In the genomic region with DNA sequence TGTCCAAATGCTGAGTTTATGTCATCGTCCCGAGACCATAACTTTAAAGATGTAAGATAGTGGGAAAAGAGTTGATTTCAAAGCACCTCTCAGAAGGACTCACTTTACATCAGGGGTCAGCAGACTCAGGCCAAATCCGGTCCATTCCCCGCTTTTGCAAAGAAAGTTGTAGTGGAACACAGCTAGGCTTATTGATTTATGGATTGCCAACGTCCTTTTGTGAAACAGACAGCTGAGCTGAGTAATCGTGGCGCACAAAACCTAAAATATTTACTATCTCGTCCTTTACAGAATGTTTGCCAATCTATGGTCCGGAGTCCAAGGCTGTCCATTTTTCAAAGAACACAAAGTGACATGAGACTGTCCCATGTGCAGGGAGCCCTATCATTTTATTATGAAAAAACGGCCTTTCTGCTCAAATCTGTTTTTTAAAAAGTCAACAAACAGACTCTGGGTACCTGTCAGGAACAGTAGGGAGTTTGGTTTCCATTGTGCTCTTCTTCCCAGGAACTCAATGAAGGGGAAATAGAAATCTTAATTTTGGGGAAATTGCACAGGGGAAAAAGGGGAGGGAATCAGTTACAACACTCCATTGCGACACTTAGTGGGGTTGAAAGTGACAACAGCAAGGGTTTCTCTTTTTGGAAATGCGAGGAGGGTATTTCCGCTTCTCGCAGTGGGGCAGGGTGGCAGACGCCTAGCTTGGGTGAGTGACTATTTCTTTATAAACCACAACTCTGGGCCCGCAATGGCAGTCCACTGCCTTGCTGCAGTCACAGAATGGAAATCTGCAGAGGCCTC, we compare ENCODE assay signal across 15 cellular contexts. TPM values are rescaled to one million over a fixed set of nuclear protein-coding genes. Genes with fewer than 3 reads are reported as not detected.
DNase-seq lines count a peak whose midpoint lies in the region; ATAC-seq and TF ChIP-seq lines count a peak whose summit lies in the region.
"Had no signal": no experiment of that assay in that cellular context is flagged by ENCODE, and none has a peak within 500 bp of the region (broad histone marks: within the 10 kb centered on the region; RNA-seq: fewer than 3 reads in every experiment).

A gene with protein sequence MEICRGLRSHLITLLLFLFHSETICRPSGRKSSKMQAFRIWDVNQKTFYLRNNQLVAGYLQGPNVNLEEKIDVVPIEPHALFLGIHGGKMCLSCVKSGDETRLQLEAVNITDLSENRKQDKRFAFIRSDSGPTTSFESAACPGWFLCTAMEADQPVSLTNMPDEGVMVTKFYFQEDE (plus strand): TSS at position 754 of the 801 bp plus-strand sequence. CDS start 27 bp downstream, at position 781.

- H3K4me3 ChIP-seq in OCI-LY3 (ENCODE audit: low read length) (no peak within 1 kb of the TSS), smooth muscle cell (no peak within 1 kb of the TSS)
- H3K4me3 ChIP-seq in naive thymus-derived CD4-positive, alpha-beta T cell (ENCODE audit: low read length) = no peak within 1 kb of the TSS
- H3K4me3 ChIP-seq: ovary, tibial nerve had no signal

- H3K79me2 ChIP-seq in OCI-LY3 (ENCODE audit: low read length) (no peaks in the 10 kb centered on the region), smooth muscle cell (ENCODE audit: low read depth) (no peaks in the 10 kb centered on the region)

- H4K20me1 ChIP-seq in OCI-LY3 (ENCODE audit: insufficient read depth, low read length) = no peaks in the 10 kb centered on the region
- no peaks in the 10 kb centered on the region for H4K20me1 ChIP-seq in smooth muscle cell (ENCODE audit: low read depth)

- H3K36me3 ChIP-seq in OCI-LY3 (replicated peaks; ENCODE audit: low read depth, low read length) = no peaks in the 10 kb centered on the region
- H3K36me3 ChIP-seq in naive thymus-derived CD4-positive, alpha-beta T cell (ENCODE audit: control insufficient read depth in 2 of 3, insufficient read depth in 3 of 3, low read length in 3 of 3) = no peaks in the 10 kb centered on the region
- no peaks in the 10 kb centered on the region for H3K36me3 ChIP-seq in smooth muscle cell (ENCODE audit: low read depth)
- H3K36me3 ChIP-seq: ovary, tibial nerve had no signal

- peaks cover 0 to 4% (median 0%) of the 10 kb centered on the region in 7 donors for H3K9me3 Mint-ChIP-seq in CD14-positive monocyte
- peaks cover 0 to 3% (median 0%) of the 10 kb centered on the region in 11 donors for H3K9me3 Mint-ChIP-seq in naive thymus-derived CD4-positive, alpha-beta T cell
- no peaks in the 10 kb centered on the region for H3K9me3 Mint-ChIP-seq in mesothelial cell of epicardium
- H3K9me3 Mint-ChIP-seq: activated T-cell treated with anti-CD3 and anti-CD28 coated beads, Interleukin-2, amount 50 U/mL, for 4 hours had no signal

- H3K4me1 ChIP-seq in OCI-LY3 (ENCODE audit: low read length) (peaks cover 20% of the 10 kb centered on the region), smooth muscle cell (ENCODE audit: low read depth) (no peaks in the 10 kb centered on the region)
- no peaks in the 10 kb centered on the region for H3K4me1 ChIP-seq in naive thymus-derived CD4-positive, alpha-beta T cell (ENCODE audit: control insufficient read depth in 2 of 2, insufficient read depth in 2 of 2, low read length in 2 of 2)
- H3K4me1 ChIP-seq: tibial nerve had no signal

- H3K27me3 ChIP-seq in OCI-LY3 (ENCODE audit: low read depth, low read length) = peaks cover 10% of the 10 kb centered on the region; the same call in 1 of the 2 replicates
- H3K27me3 ChIP-seq in naive thymus-derived CD4-positive, alpha-beta T cell (ENCODE audit: control insufficient read depth in 2 of 2, insufficient read depth in 2 of 2, low read length in 2 of 2) = no peaks in the 10 kb centered on the region
- H3K27me3 ChIP-seq in smooth muscle cell (ENCODE audit: low read depth) = no peaks in the 10 kb centered on the region
- H3K27me3 ChIP-seq: ovary, tibial nerve had no signal

- H3K9ac ChIP-seq in OCI-LY3 (ENCODE audit: low read length) (no peak within 1 kb of the TSS), smooth muscle cell (ENCODE audit: low read depth) (no peak within 1 kb of the TSS)

- 90% methylated on average over 16 of the region's 16 CpGs for WGBS in smooth muscle cell (ENCODE audit: low lambda C conversion rate)

- H3K27ac Mint-ChIP-seq in CD14-positive monocyte = peak within 1 kb of the TSS; percentile 97 to 99 (median 99)
- no peak within 1 kb of the TSS for H3K27ac Mint-ChIP-seq in naive thymus-derived CD4-positive, alpha-beta T cell
- H3K27ac Mint-ChIP-seq in mesothelial cell of epicardium = no peak within 1 kb of the TSS

- no peaks in the 10 kb centered on the region for H3F3A ChIP-seq in smooth muscle cell (ENCODE audit: low read depth)

- CTCF ChIA-PET in naive thymus-derived CD4-positive, alpha-beta T cell (lab: Charles Lee) = no interaction called here

- DNase-seq in CD14-positive monocyte (ENCODE audit: low spot score) (peak; percentile 87), globus pallidus (ENCODE audit: low spot score) (peak; percentile 40), smooth muscle cell (lab: John Stamatoyannopoulos, UW; ENCODE audit: unreplicated experiment) (no peak), mesothelial cell of epicardium (ENCODE audit: low spot score in 2 of 2, unreplicated experiment in 2 of 2) (no peak), T-helper 9 cell (no peak)
- DNase-seq in naive thymus-derived CD4-positive, alpha-beta T cell = no peak
- DNase-seq in activated CD4-positive, CD25-positive, alpha-beta regulatory T cell (lab: John Stamatoyannopoulos, UW) = no peak
- DNase-seq: activated T-cell treated with anti-CD3 and anti-CD28 coated beads, Interleukin-2, amount 50 U/mL, for 4 hours; DMS79 treated with DMSO at 0.1 percent for 48 hours; IMR-90; ovary; PC-3 had no signal

- peak within 1 kb of the TSS; percentile 97 to 98 for H3K4me3 Mint-ChIP-seq in CD14-positive monocyte
- peak within 1 kb of the TSS in 1 of 10 donors; percentile 63 for H3K4me3 Mint-ChIP-seq in naive thymus-derived CD4-positive, alpha-beta T cell
- H3K4me3 Mint-ChIP-seq in mesothelial cell of epicardium = no peak within 1 kb of the TSS
- H3K4me3 Mint-ChIP-seq: activated T-cell treated with anti-CD3 and anti-CD28 coated beads, Interleukin-2, amount 50 U/mL, for 4 hours had no signal

- H3K36me3 Mint-ChIP-seq in CD14-positive monocyte = peaks cover 27 to 32% of the 10 kb centered on the region in 2 donors
- no peaks in the 10 kb centered on the region for H3K36me3 Mint-ChIP-seq in naive thymus-derived CD4-positive, alpha-beta T cell
- no peaks in the 10 kb centered on the region for H3K36me3 Mint-ChIP-seq in mesothelial cell of epicardium

- H3K27ac ChIP-seq in OCI-LY3 (ENCODE audit: low read length) (no peak within 1 kb of the TSS), smooth muscle cell (ENCODE audit: low read depth) (no peak within 1 kb of the TSS)
- H3K27ac ChIP-seq in naive thymus-derived CD4-positive, alpha-beta T cell (ENCODE audit: low read depth, low read length) = no peak within 1 kb of the TSS
- H3K27ac ChIP-seq: ovary, tibial nerve had no signal

- intact Hi-C loops in CD14-positive monocyte (cut with micrococcal nuclease) = loop anchor here (2.0 to 5.0 kb wide), 2 partner anchors 44 to 45 kb away; no protein-coding TSS in a partner anchor
- intact Hi-C loops in naive thymus-derived CD4-positive, alpha-beta T cell (cut with micrococcal nuclease) = no loop called here

- peaks cover 82% of the 10 kb centered on the region for H3K4me1 Mint-ChIP-seq in CD14-positive monocyte
- H3K4me1 Mint-ChIP-seq in naive thymus-derived CD4-positive, alpha-beta T cell = peaks cover 0 to 19% (median 5%) of the 10 kb centered on the region in 7 donors
- H3K4me1 Mint-ChIP-seq in mesothelial cell of epicardium = no peaks in the 10 kb centered on the region

- POLR2A ChIA-PET in naive thymus-derived CD4-positive, alpha-beta T cell (lab: Charles Lee) = no interaction called here

- no peak for TF ChIP-seq CTCF in CD14-positive monocyte (IDR thresholded peaks at IDR 0.05)
- TF ChIP-seq CTCF in OCI-LY3 (IDR thresholded peaks at IDR 0.05; ENCODE audit: low read depth, low read length) = no peak
- no peak for TF ChIP-seq CTCF in smooth muscle cell (IDR thresholded peaks at IDR 0.05; ENCODE audit: borderline replicate concordance, insufficient read depth, poor library complexity, severe bottlenecking)
- TF ChIP-seq CTCF in mesothelial cell of epicardium (IDR thresholded peaks at IDR 0.05; ENCODE audit: unreplicated experiment) = no peak

- no peak within 1 kb of the TSS for H2AFZ ChIP-seq in OCI-LY3 (ENCODE audit: low read depth, low read length)
- no peak within 1 kb of the TSS for H2AFZ ChIP-seq in smooth muscle cell (ENCODE audit: low read depth)

- H3K27me3 Mint-ChIP-seq in CD14-positive monocyte (ENCODE audit: low read depth in 3 of 3) (peaks cover 0 to 2% (median 0%) of the 10 kb centered on the region in 3 donors), mesothelial cell of epicardium (ENCODE audit: low read depth) (peaks cover 49% of the 10 kb centered on the region)
- peaks cover 0 to 4% (median 0%) of the 10 kb centered on the region in 5 donors for H3K27me3 Mint-ChIP-seq in naive thymus-derived CD4-positive, alpha-beta T cell

- H3K9me3 ChIP-seq in OCI-LY3 (ENCODE audit: insufficient read depth, low read length) (no peaks in the 10 kb centered on the region), smooth muscle cell (replicated peaks; ENCODE audit: low read depth) (no peaks in the 10 kb centered on the region)
- no peaks in the 10 kb centered on the region for H3K9me3 ChIP-seq in naive thymus-derived CD4-positive, alpha-beta T cell (ENCODE audit: control insufficient read depth in 2 of 3, low read length in 3 of 3)
- H3K9me3 ChIP-seq: ovary, tibial nerve had no signal

- H3K4me2 ChIP-seq in OCI-LY3 (ENCODE audit: low read length) (peak within 1 kb of the TSS; percentile 7; the same call in 1 of the 2 replicates), smooth muscle cell (no peak within 1 kb of the TSS)

- ATAC-seq in naive thymus-derived CD4-positive, alpha-beta T cell = peak; percentile 72
- ATAC-seq: activated T-cell treated with anti-CD3 and anti-CD28 coated beads, Interleukin-2, amount 50 U/mL, for 4 hours; PC-3 had no signal

RNA-seq across cellular contexts. Expression of the gene that starts here (rescaled TPM):
- polyA plus RNA-seq in CD14-positive monocyte = 100 to 1,000 TPM in 1 of 2 donors, 10 to 100 TPM in 1; 92.0 to 109 TPM
- total RNA-seq in naive thymus-derived CD4-positive, alpha-beta T cell = 10 to 100 TPM in 1 of 5 experiments, 1 to 10 TPM in 4; 1.7 to 14.3 (median 2.3) TPM
- not detected for polyA plus RNA-seq in naive thymus-derived CD4-positive, alpha-beta T cell
- 1.1 and 2.2 TPM in 2 replicates for total RNA-seq in smooth muscle cell
- polyA plus RNA-seq in smooth muscle cell = 2.0 and 3.3 TPM in 2 replicates
- not detected in 3 replicates for total RNA-seq in mesothelial cell of epicardium
- total RNA-seq: fibroblast of lung, IMR-90 had no signal
- polyA plus RNA-seq: IMR-90 had no signal

Comparison
In these comparisons a context has a peak if more than half of its experiments do, and no peak if none do; other contexts are left out.
1. RNA of the gene that starts here (polyA plus RNA-seq): 92.0 to 109 TPM in CD14-positive monocyte; 2.0 to 3.3 TPM in smooth muscle cell and not detected in naive thymus-derived CD4-positive, alpha-beta T cell; every median in the first group is over 10 times any median in the second.
2. DNase-seq: peak in CD14-positive monocyte (single experiment) and globus pallidus (single experiment); none in naive thymus-derived CD4-positive, alpha-beta T cell (0 of 9), smooth muscle cell (single experiment), activated CD4-positive, CD25-positive, alpha-beta regulatory T cell (0 of 4), mesothelial cell of epicardium (0 of 2) and T-helper 9 cell (single experiment).
3. H3K27ac Mint-ChIP-seq: peak in CD14-positive monocyte (7 of 7); none in naive thymus-derived CD4-positive, alpha-beta T cell (0 of 9) and mesothelial cell of epicardium (single experiment).
4. intact Hi-C loops: an anchor here in CD14-positive monocyte (2.0 to 5.0 kb wide); none called in naive thymus-derived CD4-positive, alpha-beta T cell.